ENCODE assay signal across 2 cellular contexts in the genomic region with DNA sequence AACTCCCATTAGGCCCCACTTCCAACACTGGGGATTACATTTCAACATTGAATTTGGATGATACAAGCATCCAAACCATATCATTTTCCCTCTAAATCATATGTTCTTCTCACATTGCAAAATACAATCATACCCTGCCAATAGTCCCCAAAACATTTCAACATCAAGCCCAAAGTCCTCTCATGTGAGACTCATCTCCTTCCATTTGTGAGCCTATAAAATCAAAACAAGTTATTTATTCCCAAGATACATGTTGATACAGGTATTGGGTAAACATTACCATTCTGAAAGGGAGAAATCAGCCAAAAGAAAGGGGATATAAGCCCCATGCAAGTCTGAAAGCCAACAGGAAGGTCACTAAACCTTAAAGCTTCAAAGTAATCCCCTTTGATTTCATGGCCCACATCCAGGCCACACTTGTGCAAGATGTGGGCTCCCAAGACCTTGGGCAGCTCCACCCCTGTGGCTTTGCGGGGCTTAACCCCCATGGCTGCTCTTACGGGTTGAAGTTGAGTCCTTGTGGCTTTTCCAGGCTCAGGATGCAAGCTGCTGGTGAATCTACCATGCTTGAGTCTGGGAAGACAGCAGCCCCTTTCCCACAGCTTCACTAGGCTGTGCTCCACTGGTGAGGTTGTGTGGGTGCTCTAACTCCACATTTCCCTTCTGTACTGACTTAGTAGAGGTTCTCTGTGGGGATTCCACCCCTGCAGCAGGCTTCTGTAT.
TF ChIP-seq lines count a peak whose summit lies in the region.

No MANE protein-coding gene starts in this region.

TF ChIP-seq in liver, 16 proteins besides CTCF, POLR2A, EP300 and RAD21:
- TF ChIP-seq SP1 (IDR thresholded peaks at IDR 0.05) (peak; percentile 69), GABPA (IDR thresholded peaks at IDR 0.05 in 1 of 2, conservative IDR thresholded peaks at IDR 0.05 in 1 of 2) (no peak), HNF4G (IDR thresholded peaks at IDR 0.05) (peak; percentile 56), HNF4A (conservative IDR thresholded peaks at IDR 0.05) (peak; percentile 83 to 89), YY1 (IDR thresholded peaks at IDR 0.05) (peak; percentile 41), EGR1 (IDR thresholded peaks at IDR 0.05; ENCODE audit: low read depth in 2 of 2) (no peak), FOXA1 (IDR thresholded peaks at IDR 0.05) (peak; percentile 47), FOXA2 (IDR thresholded peaks at IDR 0.05) (peak; percentile 63), JUND (IDR thresholded peaks at IDR 0.05) (peak; percentile 25 to 52), TAF1 (conservative IDR thresholded peaks at IDR 0.05) (no peak), ZBTB33 (IDR thresholded peaks at IDR 0.05) (peak; percentile 50), MAX (IDR thresholded peaks at IDR 0.05) (peak; percentile 39), NR2F2 (IDR thresholded peaks at IDR 0.05) (no peak), RXRA (IDR thresholded peaks at IDR 0.05) (peak; percentile 28 to 54), REST (IDR thresholded peaks at IDR 0.05) (peak; percentile 31)
- TF ChIP-seq, protein P1, sequence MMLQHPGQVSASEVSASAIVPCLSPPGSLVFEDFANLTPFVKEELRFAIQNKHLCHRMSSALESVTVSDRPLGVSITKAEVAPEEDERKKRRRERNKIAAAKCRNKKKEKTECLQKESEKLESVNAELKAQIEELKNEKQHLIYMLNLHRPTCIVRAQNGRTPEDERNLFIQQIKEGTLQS (IDR thresholded peaks at IDR 0.05): peak; percentile 35

TF ChIP-seq in HepG2, 621 proteins besides CTCF, POLR2A, EP300 and RAD21:
- TF ChIP-seq SP4 (CRISPR knock-in tag; IDR thresholded peaks at IDR 0.05): no peak
- no peak for TF ChIP-seq ZNF569 (CRISPR knock-in tag; IDR thresholded peaks at IDR 0.05; ENCODE audit: borderline replicate concordance)
- no peak for TF ChIP-seq DDIT3 (CRISPR knock-in tag; IDR thresholded peaks at IDR 0.05)
- TF ChIP-seq ELF1 (CRISPR knock-in tag; IDR thresholded peaks at IDR 0.05): no peak
- TF ChIP-seq KLF15 (CRISPR knock-in tag; IDR thresholded peaks at IDR 0.05; ENCODE audit: borderline replicate concordance): no peak
- no peak for TF ChIP-seq PITX1 (CRISPR knock-in tag; IDR thresholded peaks at IDR 0.05)
- no peak for TF ChIP-seq MIER3 (CRISPR knock-in tag; IDR thresholded peaks at IDR 0.05; ENCODE audit: borderline replicate concordance)
- TF ChIP-seq ZNF17 (CRISPR knock-in tag; IDR thresholded peaks at IDR 0.05): no peak
- no peak for TF ChIP-seq POGZ (CRISPR knock-in tag; IDR thresholded peaks at IDR 0.05)
- TF ChIP-seq MAF1 (CRISPR knock-in tag; IDR thresholded peaks at IDR 0.05; ENCODE audit: borderline replicate concordance): no peak
- TF ChIP-seq CCAR2 (optimal IDR thresholded peaks at IDR 0.05; ENCODE audit: low read depth, low read length): no peak
- TF ChIP-seq, protein P2, sequence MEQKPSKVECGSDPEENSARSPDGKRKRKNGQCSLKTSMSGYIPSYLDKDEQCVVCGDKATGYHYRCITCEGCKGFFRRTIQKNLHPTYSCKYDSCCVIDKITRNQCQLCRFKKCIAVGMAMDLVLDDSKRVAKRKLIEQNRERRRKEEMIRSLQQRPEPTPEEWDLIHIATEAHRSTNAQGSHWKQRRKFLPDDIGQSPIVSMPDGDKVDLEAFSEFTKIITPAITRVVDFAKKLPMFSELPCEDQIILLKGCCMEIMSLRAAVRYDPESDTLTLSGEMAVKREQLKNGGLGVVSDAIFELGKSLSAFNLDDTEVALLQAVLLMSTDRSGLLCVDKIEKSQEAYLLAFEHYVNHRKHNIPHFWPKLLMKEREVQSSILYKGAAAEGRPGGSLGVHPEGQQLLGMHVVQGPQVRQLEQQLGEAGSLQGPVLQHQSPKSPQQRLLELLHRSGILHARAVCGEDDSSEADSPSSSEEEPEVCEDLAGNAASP (CRISPR knock-in tag; IDR thresholded peaks at IDR 0.05; ENCODE audit: borderline replicate concordance): no peak
- TF ChIP-seq ZNF329 (CRISPR knock-in tag; IDR thresholded peaks at IDR 0.05; ENCODE audit: low read depth): no peak
- TF ChIP-seq, protein P3, sequence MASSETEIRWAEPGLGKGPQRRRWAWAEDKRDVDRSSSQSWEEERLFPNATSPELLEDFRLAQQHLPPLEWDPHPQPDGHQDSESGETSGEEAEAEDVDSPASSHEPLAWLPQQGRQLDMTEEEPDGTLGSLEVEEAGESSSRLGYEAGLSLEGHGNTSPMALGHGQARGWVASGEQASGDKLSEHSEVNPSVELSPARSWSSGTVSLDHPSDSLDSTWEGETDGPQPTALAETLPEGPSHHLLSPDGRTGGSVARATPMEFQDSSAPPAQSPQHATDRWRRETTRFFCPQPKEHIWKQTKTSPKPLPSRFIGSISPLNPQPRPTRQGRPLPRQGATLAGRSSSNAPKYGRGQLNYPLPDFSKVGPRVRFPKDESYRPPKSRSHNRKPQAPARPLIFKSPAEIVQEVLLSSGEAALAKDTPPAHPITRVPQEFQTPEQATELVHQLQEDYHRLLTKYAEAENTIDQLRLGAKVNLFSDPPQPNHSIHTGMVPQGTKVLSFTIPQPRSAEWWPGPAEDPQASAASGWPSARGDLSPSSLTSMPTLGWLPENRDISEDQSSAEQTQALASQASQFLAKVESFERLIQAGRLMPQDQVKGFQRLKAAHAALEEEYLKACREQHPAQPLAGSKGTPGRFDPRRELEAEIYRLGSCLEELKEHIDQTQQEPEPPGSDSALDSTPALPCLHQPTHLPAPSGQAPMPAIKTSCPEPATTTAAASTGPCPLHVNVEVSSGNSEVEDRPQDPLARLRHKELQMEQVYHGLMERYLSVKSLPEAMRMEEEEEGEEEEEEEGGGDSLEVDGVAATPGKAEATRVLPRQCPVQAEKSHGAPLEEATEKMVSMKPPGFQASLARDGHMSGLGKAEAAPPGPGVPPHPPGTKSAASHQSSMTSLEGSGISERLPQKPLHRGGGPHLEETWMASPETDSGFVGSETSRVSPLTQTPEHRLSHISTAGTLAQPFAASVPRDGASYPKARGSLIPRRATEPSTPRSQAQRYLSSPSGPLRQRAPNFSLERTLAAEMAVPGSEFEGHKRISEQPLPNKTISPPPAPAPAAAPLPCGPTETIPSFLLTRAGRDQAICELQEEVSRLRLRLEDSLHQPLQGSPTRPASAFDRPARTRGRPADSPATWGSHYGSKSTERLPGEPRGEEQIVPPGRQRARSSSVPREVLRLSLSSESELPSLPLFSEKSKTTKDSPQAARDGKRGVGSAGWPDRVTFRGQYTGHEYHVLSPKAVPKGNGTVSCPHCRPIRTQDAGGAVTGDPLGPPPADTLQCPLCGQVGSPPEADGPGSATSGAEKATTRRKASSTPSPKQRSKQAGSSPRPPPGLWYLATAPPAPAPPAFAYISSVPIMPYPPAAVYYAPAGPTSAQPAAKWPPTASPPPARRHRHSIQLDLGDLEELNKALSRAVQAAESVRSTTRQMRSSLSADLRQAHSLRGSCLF (CRISPR knock-in tag; IDR thresholded peaks at IDR 0.05; ENCODE audit: borderline replicate concordance): no peak
- no peak for TF ChIP-seq ZBTB7B (CRISPR knock-in tag; IDR thresholded peaks at IDR 0.05)
- no peak for TF ChIP-seq NCOR1 (IDR thresholded peaks at IDR 0.05; ENCODE audit: borderline replicate concordance, low read length)
- no peak for TF ChIP-seq PBX3 (CRISPR knock-in tag; IDR thresholded peaks at IDR 0.05; ENCODE audit: borderline replicate concordance)
- TF ChIP-seq ZNF746 (CRISPR knock-in tag; IDR thresholded peaks at IDR 0.05): no peak
- TF ChIP-seq SNRNP70 (IDR thresholded peaks at IDR 0.05; ENCODE audit: low read depth, low read length): no peak
